In the genomic region with DNA sequence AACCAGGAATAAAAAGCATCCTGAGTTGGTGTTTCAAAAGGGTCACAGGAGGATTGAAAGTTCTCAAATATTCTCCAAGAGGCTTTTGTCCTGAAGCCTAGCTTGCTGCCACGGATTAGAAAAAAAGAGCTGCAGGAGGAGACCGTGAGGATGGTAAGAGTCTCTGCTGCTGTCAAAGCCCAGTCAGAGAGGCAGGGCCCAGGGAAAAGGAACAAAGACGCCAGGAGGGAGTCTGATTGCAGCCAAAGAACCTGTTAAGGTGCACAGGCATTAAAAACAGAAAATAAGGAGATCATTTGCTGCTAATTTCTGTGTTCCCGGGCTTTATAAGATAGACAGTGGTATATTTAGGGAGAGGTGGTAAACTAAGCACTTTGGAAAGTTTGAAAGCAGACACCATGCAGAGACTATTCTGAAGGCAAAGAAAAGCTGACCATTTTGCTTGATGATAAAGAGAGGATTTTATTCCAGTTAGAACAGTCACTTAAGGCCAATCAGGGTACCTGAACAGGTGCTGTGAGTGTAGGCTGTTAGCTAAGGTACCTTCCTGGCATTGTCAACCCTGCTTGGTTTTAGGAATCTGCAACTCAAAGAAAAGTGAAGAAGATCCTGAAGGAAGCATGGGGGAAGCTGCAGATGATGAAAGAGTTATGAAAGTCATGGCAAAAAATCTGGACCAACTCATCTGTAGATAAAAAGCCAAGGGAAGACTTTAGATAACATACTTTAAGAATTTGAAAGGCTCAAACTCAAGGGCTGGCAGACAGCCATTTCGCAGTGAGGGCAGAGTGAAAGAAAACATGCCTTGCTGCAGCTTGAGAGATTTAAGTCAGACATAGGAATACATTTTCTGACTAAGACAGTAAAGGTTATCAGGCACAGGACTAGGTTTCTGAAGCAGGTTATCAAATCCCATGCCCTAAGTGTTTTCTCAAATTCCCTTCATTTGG, we compare ENCODE assay signal across 1 cellular context.
TF ChIP-seq lines count a peak whose summit lies in the region.

No MANE protein-coding gene starts in this region.

TF ChIP-seq in K562, 482 proteins besides CTCF, POLR2A, EP300 and RAD21 (continued from another document):
- TF ChIP-seq, protein P1, sequence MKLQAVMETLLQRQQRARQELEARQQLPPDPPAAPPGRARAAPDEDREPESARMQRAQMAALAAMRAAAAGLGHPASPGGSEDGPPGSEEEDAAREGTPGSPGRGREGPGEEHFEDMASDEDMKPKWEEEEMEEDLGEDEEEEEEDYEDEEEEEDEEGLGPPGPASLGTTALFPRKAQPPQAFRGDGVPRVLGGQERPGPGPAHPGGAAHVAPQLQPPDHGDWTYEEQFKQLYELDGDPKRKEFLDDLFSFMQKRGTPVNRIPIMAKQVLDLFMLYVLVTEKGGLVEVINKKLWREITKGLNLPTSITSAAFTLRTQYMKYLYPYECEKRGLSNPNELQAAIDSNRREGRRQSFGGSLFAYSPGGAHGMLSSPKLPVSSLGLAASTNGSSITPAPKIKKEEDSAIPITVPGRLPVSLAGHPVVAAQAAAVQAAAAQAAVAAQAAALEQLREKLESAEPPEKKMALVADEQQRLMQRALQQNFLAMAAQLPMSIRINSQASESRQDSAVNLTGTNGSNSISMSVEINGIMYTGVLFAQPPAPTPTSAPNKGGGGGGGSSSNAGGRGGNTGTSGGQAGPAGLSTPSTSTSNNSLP (IDR thresholded peaks at IDR 0.05; ENCODE audit: borderline replicate concordance, low read depth, low read length): no peak
- TF ChIP-seq HIVEP1 (CRISPR knock-in tag; IDR thresholded peaks at IDR 0.05): no peak
- TF ChIP-seq PHTF2 (CRISPR knock-in tag; IDR thresholded peaks at IDR 0.05): no peak
- peak; percentile 80; the same call in 1 of the 2 replicates for TF ChIP-seq SMARCA4 (IDR thresholded peaks at IDR 0.05)
- TF ChIP-seq HMG20B (CRISPR knock-in tag; IDR thresholded peaks at IDR 0.05): no peak
- no peak for TF ChIP-seq SMARCB1 (IDR thresholded peaks at IDR 0.05; ENCODE audit: insufficient read length, low read depth)
- TF ChIP-seq SMAD2 (IDR thresholded peaks at IDR 0.05; ENCODE audit: low read depth, low read length): no peak
- TF ChIP-seq, protein P2, sequence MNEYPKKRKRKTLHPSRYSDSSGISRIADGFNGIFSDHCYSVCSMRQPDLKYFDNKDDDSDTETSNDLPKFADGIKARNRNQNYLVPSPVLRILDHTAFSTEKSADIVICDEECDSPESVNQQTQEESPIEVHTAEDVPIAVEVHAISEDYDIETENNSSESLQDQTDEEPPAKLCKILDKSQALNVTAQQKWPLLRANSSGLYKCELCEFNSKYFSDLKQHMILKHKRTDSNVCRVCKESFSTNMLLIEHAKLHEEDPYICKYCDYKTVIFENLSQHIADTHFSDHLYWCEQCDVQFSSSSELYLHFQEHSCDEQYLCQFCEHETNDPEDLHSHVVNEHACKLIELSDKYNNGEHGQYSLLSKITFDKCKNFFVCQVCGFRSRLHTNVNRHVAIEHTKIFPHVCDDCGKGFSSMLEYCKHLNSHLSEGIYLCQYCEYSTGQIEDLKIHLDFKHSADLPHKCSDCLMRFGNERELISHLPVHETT (CRISPR knock-in tag; conservative IDR thresholded peaks at IDR 0.05 in 1 of 2, IDR thresholded peaks at IDR 0.05 in 1 of 2): no peak; a peak in 1 of 4 replicates
- TF ChIP-seq, protein P3, sequence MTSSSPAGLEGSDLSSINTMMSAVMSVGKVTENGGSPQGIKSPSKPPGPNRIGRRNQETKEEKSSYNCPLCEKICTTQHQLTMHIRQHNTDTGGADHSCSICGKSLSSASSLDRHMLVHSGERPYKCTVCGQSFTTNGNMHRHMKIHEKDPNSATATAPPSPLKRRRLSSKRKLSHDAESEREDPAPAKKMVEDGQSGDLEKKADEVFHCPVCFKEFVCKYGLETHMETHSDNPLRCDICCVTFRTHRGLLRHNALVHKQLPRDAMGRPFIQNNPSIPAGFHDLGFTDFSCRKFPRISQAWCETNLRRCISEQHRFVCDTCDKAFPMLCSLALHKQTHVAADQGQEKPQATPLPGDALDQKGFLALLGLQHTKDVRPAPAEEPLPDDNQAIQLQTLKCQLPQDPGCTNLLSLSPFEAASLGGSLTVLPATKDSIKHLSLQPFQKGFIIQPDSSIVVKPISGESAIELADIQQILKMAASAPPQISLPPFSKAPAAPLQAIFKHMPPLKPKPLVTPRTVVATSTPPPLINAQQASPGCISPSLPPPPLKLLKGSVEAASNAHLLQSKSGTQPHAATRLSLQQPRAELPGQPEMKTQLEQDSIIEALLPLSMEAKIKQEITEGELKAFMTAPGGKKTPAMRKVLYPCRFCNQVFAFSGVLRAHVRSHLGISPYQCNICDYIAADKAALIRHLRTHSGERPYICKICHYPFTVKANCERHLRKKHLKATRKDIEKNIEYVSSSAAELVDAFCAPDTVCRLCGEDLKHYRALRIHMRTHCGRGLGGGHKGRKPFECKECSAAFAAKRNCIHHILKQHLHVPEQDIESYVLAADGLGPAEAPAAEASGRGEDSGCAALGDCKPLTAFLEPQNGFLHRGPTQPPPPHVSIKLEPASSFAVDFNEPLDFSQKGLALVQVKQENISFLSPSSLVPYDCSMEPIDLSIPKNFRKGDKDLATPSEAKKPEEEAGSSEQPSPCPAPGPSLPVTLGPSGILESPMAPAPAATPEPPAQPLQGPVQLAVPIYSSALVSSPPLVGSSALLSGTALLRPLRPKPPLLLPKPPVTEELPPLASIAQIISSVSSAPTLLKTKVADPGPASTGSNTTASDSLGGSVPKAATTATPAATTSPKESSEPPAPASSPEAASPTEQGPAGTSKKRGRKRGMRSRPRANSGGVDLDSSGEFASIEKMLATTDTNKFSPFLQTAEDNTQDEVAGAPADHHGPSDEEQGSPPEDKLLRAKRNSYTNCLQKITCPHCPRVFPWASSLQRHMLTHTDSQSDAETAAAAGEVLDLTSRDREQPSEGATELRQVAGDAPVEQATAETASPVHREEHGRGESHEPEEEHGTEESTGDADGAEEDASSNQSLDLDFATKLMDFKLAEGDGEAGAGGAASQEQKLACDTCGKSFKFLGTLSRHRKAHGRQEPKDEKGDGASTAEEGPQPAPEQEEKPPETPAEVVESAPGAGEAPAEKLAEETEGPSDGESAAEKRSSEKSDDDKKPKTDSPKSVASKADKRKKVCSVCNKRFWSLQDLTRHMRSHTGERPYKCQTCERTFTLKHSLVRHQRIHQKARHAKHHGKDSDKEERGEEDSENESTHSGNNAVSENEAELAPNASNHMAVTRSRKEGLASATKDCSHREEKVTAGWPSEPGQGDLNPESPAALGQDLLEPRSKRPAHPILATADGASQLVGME (CRISPR knock-in tag; IDR thresholded peaks at IDR 0.05): peak; percentile 51; the same call in 1 of the 2 replicates
- TF ChIP-seq MTA2 (IDR thresholded peaks at IDR 0.05; ENCODE audit: low read depth): 0 out of 2 replicates have a peak, but pooled peaks have one; percentile 17
- TF ChIP-seq NUFIP1 (IDR thresholded peaks at IDR 0.05; ENCODE audit: partially characterized antibody): no peak
- TF ChIP-seq MTF1 (CRISPR knock-in tag; IDR thresholded peaks at IDR 0.05; ENCODE audit: borderline replicate concordance): no peak
- TF ChIP-seq, protein P4, sequence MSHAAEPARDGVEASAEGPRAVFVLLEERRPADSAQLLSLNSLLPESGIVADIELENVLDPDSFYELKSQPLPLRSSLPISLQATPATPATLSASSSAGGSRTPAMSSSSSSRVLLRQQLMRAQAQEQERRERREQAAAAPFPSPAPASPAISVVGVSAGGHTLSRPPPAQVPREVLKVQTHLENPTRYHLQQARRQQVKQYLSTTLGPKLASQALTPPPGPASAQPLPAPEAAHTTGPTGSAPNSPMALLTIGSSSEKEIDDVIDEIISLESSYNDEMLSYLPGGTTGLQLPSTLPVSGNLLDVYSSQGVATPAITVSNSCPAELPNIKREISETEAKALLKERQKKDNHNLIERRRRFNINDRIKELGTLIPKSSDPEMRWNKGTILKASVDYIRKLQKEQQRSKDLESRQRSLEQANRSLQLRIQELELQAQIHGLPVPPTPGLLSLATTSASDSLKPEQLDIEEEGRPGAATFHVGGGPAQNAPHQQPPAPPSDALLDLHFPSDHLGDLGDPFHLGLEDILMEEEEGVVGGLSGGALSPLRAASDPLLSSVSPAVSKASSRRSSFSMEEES (CRISPR knock-in tag; IDR thresholded peaks at IDR 0.05): no peak
- no peak for TF ChIP-seq ZNF23 (CRISPR knock-in tag; IDR thresholded peaks at IDR 0.05)
- TF ChIP-seq TAF15 (IDR thresholded peaks at IDR 0.05; ENCODE audit: low read depth, low read length): no peak
- TF ChIP-seq ZNF766 (CRISPR knock-in tag; conservative IDR thresholded peaks at IDR 0.05): peak; percentile 31; the same call in 1 of the 2 replicates
